18 cellular contexts compared by ENCODE assay signal in the genomic region with DNA sequence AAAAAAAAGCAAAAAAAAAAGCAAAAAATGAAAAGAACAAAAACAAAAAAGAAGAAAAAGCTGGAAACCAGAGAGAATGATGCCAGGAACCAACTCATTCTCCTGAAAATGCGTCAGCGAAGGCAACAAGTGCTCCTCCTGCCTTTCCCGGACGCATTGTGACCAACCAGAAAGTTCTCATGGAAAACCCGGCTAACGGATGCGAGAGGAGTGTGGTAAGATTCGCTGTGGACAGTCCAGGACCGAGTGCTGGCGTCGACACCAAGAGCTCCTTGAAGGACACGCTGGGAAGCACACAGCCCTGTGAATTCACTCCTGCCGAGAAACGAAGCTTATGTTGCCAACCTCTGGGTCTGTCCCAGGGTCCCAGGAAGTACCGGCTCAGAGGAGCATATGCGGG. TPM values are rescaled to one million over a fixed set of nuclear protein-coding genes. Genes with fewer than 3 reads are reported as not detected.
DNase-seq lines count a peak whose midpoint lies in the region; ATAC-seq and TF ChIP-seq lines count a peak whose summit lies in the region.
"Had no signal": no experiment of that assay in that cellular context is flagged by ENCODE, and none has a peak within 500 bp of the region (broad histone marks: within the 10 kb centered on the region; RNA-seq: fewer than 3 reads in every experiment).

No MANE protein-coding gene starts in this region.

- POLR2A ChIA-PET in WTC11 (lab: Charles Lee): no interaction called here

- peaks cover 47% of the 10 kb centered on the region for H3K4me1 Mint-ChIP-seq in activated T-cell treated with anti-CD3 and anti-CD28 coated beads, Interleukin-2, amount 50 U/mL, for 72 hours (ENCODE audit: low read depth)
- peaks cover 26% of the 10 kb centered on the region for H3K4me1 Mint-ChIP-seq in WTC11

- H3K9me3 Mint-ChIP-seq in activated T-cell treated with anti-CD3 and anti-CD28 coated beads, Interleukin-2, amount 50 U/mL, for 72 hours: peaks cover 1 to 2% of the 10 kb centered on the region in 2 donors
- no peaks in the 10 kb centered on the region for H3K9me3 Mint-ChIP-seq in WTC11
- H3K9me3 Mint-ChIP-seq: activated CD4-positive, alpha-beta T cell treated with anti-CD3 and anti-CD28 coated beads, Interleukin-2, amount 10 ng/mL, durations not matched to agents 24 days and 14 days; IgD-negative memory B cell; T-cell had no signal

- CTCF ChIA-PET in WTC11 (lab: Charles Lee): interaction anchor here (1.1 kb wide), 1 partner anchor 205 kb away, joined by 3 read pairs; no protein-coding TSS in a partner anchor

- no peak for DNase-seq in activated T-cell treated with anti-CD3 and anti-CD28 coated beads, Interleukin-2, amount 50 U/mL, for 72 hours
- DNase-seq in activated T-cell treated with anti-CD3 and anti-CD28 coated beads for 4 hours (no peak), WTC11 (ENCODE audit: low spot score) (no peak), mesenteric fat pad (ENCODE audit: low spot score) (peak; percentile 49), stromal cell of bone marrow (ENCODE audit: low read depth) (peak; percentile 78), NCI-H1694 (lab: John Stamatoyannopoulos, UW) (no peak)
- DNase-seq: activated CD4-positive, alpha-beta T cell treated with anti-CD3 and anti-CD28 coated beads, Interleukin-2, amount 10 ng/mL, durations not matched to agents 24 days and 14 days; activated naive CD4-positive, alpha-beta T cell treated with Interleukin-2 at 50 U/mL for 16 hours; amygdala; cerebellar nuclear complex; DMS153; NCI-H2029; SHP77; stimulated activated CD4-positive, alpha-beta T cell treated with anti-CD3 and anti-CD28 coated beads, Interleukin-4, amount 100 ng/mL, for 4 hours had no signal

- ATAC-seq in activated T-cell treated with anti-CD3 and anti-CD28 coated beads, Interleukin-2, amount 50 U/mL, for 72 hours (replicated peaks in 1 of 2): no peak
- ATAC-seq in WTC11 (no peak), HG03520 (IDR thresholded peaks at IDR 0.05; ENCODE audit: unreplicated experiment) (no peak), HG03432 (IDR thresholded peaks at IDR 0.05; ENCODE audit: unreplicated experiment) (no peak)
- ATAC-seq: T-cell had no signal

- H3K27me3 Mint-ChIP-seq in activated T-cell treated with anti-CD3 and anti-CD28 coated beads, Interleukin-2, amount 50 U/mL, for 72 hours (ENCODE audit: low read depth): peaks cover 60% of the 10 kb centered on the region
- peaks cover 17% of the 10 kb centered on the region for H3K27me3 Mint-ChIP-seq in WTC11 (ENCODE audit: low read depth)

- H3K36me3 Mint-ChIP-seq in activated T-cell treated with anti-CD3 and anti-CD28 coated beads, Interleukin-2, amount 50 U/mL, for 72 hours (ENCODE audit: insufficient read depth in 2 of 2): peaks cover 0 to 2% of the 10 kb centered on the region in 2 donors
- H3K36me3 Mint-ChIP-seq in WTC11: no peaks in the 10 kb centered on the region; the same call in 1 of the 2 replicates
- H3K36me3 Mint-ChIP-seq: IgD-negative memory B cell, T-cell had no signal

- no peak for TF ChIP-seq CTCF in WTC11 (IDR thresholded peaks at IDR 0.05)

- peak overlapping the region in 1 of 2 donors; percentile 20 for H3K4me3 Mint-ChIP-seq in activated T-cell treated with anti-CD3 and anti-CD28 coated beads, Interleukin-2, amount 50 U/mL, for 72 hours
- no peak overlapping the region for H3K4me3 Mint-ChIP-seq in WTC11
- H3K4me3 Mint-ChIP-seq: activated CD4-positive, alpha-beta T cell treated with anti-CD3 and anti-CD28 coated beads, Interleukin-2, amount 10 ng/mL, durations not matched to agents 24 days and 14 days; T-cell had no signal

- peak overlapping the region; percentile 84 for H3K27ac Mint-ChIP-seq in activated T-cell treated with anti-CD3 and anti-CD28 coated beads, Interleukin-2, amount 50 U/mL, for 72 hours
- H3K27ac Mint-ChIP-seq in WTC11: no peak overlapping the region
- H3K27ac Mint-ChIP-seq: activated CD4-positive, alpha-beta T cell treated with anti-CD3 and anti-CD28 coated beads, Interleukin-2, amount 10 ng/mL, durations not matched to agents 24 days and 14 days had no signal

TF ChIP-seq in WTC11, 78 proteins besides CTCF, POLR2A, EP300 and RAD21:
- TF ChIP-seq, protein P1, sequence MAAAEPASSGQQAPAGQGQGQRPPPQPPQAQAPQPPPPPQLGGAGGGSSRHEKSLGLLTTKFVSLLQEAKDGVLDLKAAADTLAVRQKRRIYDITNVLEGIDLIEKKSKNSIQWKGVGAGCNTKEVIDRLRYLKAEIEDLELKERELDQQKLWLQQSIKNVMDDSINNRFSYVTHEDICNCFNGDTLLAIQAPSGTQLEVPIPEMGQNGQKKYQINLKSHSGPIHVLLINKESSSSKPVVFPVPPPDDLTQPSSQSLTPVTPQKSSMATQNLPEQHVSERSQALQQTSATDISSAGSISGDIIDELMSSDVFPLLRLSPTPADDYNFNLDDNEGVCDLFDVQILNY (CRISPR knock-in tag; IDR thresholded peaks at IDR 0.05): no peak
- TF ChIP-seq, protein P2, sequence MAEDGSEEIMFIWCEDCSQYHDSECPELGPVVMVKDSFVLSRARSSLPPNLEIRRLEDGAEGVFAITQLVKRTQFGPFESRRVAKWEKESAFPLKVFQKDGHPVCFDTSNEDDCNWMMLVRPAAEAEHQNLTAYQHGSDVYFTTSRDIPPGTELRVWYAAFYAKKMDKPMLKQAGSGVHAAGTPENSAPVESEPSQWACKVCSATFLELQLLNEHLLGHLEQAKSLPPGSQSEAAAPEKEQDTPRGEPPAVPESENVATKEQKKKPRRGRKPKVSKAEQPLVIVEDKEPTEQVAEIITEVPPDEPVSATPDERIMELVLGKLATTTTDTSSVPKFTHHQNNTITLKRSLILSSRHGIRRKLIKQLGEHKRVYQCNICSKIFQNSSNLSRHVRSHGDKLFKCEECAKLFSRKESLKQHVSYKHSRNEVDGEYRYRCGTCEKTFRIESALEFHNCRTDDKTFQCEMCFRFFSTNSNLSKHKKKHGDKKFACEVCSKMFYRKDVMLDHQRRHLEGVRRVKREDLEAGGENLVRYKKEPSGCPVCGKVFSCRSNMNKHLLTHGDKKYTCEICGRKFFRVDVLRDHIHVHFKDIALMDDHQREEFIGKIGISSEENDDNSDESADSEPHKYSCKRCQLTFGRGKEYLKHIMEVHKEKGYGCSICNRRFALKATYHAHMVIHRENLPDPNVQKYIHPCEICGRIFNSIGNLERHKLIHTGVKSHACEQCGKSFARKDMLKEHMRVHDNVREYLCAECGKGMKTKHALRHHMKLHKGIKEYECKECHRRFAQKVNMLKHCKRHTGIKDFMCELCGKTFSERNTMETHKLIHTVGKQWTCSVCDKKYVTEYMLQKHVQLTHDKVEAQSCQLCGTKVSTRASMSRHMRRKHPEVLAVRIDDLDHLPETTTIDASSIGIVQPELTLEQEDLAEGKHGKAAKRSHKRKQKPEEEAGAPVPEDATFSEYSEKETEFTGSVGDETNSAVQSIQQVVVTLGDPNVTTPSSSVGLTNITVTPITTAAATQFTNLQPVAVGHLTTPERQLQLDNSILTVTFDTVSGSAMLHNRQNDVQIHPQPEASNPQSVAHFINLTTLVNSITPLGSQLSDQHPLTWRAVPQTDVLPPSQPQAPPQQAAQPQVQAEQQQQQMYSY (CRISPR knock-in tag; IDR thresholded peaks at IDR 0.05): peak; percentile 92

RNA-seq across cellular contexts. Expression of a gene that starts 43.4 kb away (rescaled TPM):
- total RNA-seq in activated T-cell treated with anti-CD3 and anti-CD28 coated beads, Interleukin-2, amount 50 U/mL, for 72 hours: 100 to 1,000 TPM; 137 to 198 TPM
- total RNA-seq in WTC11 (2021): 27.7 to 29.3 TPM (median 28.1 TPM) in 3 replicates
- 151 TPM for total RNA-seq in mesenteric fat pad

Comparison
In these comparisons a context has a peak if more than half of its experiments do, and no peak if none do; other contexts are left out.
1. DNase-seq: peak in mesenteric fat pad (single experiment) and stromal cell of bone marrow (single experiment); none in activated T-cell treated with anti-CD3 and anti-CD28 coated beads, Interleukin-2, amount 50 U/mL, for 72 hours (0 of 2), activated T-cell treated with anti-CD3 and anti-CD28 coated beads for 4 hours (single experiment), WTC11 (single experiment) and NCI-H1694 (single experiment).